In genomic region chr14:39114073-39114838, GRCh38 we compare ENCODE assay signal across 8 cellular contexts. TPM values are rescaled to one million over a fixed set of nuclear protein-coding genes. Genes with fewer than 3 reads are reported as not detected.
DNase-seq lines count a peak whose midpoint lies in the region; FAIRE-seq and TF ChIP-seq lines count a peak whose summit lies in the region.

GEMIN2 (plus strand) TSS chr14:39114323; CDS start chr14:39114339, 16 bp downstream.

- no peak within 1 kb of the TSS for H4K91ac ChIP-seq in neuronal stem cell (ENCODE audit: low read depth, low read length, poor library complexity)

- peaks cover 2% of the 10 kb centered on the region for H3K79me1 ChIP-seq in neuronal stem cell (ENCODE audit: low read depth, low read length)

- no peaks in the 10 kb centered on the region for H3K27me3 ChIP-seq in neuronal stem cell (ENCODE audit: control insufficient read depth in 3 of 3, insufficient read depth in 3 of 3, low read depth in 1 of 3, low read length in 3 of 3)

- no peak within 1 kb of the TSS for H2BK5ac ChIP-seq in neuronal stem cell (ENCODE audit: low read length)

- no peak within 1 kb of the TSS for H2BK15ac ChIP-seq in neuronal stem cell (ENCODE audit: low read length)

- no peak within 1 kb of the TSS for H2BK120ac ChIP-seq in neuronal stem cell (ENCODE audit: low read depth, low read length)

- DNase-seq in GF-D8 (lab: John Stamatoyannopoulos, UW) (peak; percentile 94), HEK293T (ENCODE audit: extremely low spot score) (peak; percentile 95), MV-4-11 (lab: John Stamatoyannopoulos, UW) (peak; percentile 96), SK-MEL-5 (ENCODE audit: low read depth, low spot score) (peak; percentile 95), frontal cortex (ENCODE audit: low spot score in 2 of 2) (peak; percentile 75 to 82), neuronal stem cell (ENCODE audit: low spot score) (peak; percentile 88)
- peak; percentile 95 for DNase-seq in activated naive CD4-positive, alpha-beta T cell treated with Interleukin-2 at 50 U/mL for 16 hours

- no peaks in the 10 kb centered on the region for H3K4me1 ChIP-seq in neuronal stem cell (ENCODE audit: control insufficient read depth in 2 of 2, insufficient read depth in 1 of 2, low read depth in 1 of 2, low read length in 2 of 2)

- H2AK5ac ChIP-seq in neuronal stem cell (ENCODE audit: low read depth, low read length), result no peak within 1 kb of the TSS

- H3K27ac ChIP-seq in neuronal stem cell (replicated peaks; ENCODE audit: low read length), result peak within 1 kb of the TSS; percentile 67

- H3K4me3 ChIP-seq in neuronal stem cell (ENCODE audit: low read length in 2 of 2), result peak within 1 kb of the TSS; percentile 63 to 96

- CTCF ChIA-PET in HEK293T (lab: Yijun Ruan, JAX), result interaction anchor here (0.8 kb wide), 1 partner anchor 56 kb away, joined by 3 read pairs; the partner anchor contains the start of gene TRAPPC6B

- H3K14ac ChIP-seq in neuronal stem cell (ENCODE audit: low read length), result no peak within 1 kb of the TSS

- peak within 1 kb of the TSS; percentile 89 for H2AFZ ChIP-seq in neuronal stem cell (ENCODE audit: low read length)

- peak within 1 kb of the TSS; percentile 51 for H3K4me2 ChIP-seq in neuronal stem cell (ENCODE audit: insufficient read depth, low read length, poor library complexity, severe bottlenecking)

- POLR2A ChIA-PET in HEK293T (lab: Yijun Ruan, JAX), result interaction anchor here (0.6 to 2.3 kb wide), 20 partner anchors 8 to 318 kb away, joined by 3 to 66 read pairs (median 4); partner anchors contain the start of genes FBXO33, PNN, SEC23A and TRAPPC6B

- peak within 1 kb of the TSS; percentile 93 for H3K18ac ChIP-seq in neuronal stem cell (ENCODE audit: low read length)

- H3K4ac ChIP-seq in neuronal stem cell (ENCODE audit: low read length), result no peak within 1 kb of the TSS

- no peak within 1 kb of the TSS for H4K8ac ChIP-seq in neuronal stem cell (ENCODE audit: low read depth, low read length)

- TF ChIP-seq CTCF in subcutaneous adipose tissue (IDR thresholded peaks at IDR 0.05; ENCODE audit: low read depth), result no peak

- no peak for FAIRE-seq in frontal cortex (lab: Jason Lieb, UNC)

- no peak within 1 kb of the TSS for H2BK12ac ChIP-seq in neuronal stem cell (ENCODE audit: low read length)

- no peak within 1 kb of the TSS for H3K23ac ChIP-seq in neuronal stem cell (ENCODE audit: low read depth, low read length, poor library complexity)

- no CpG with 5 or more reads among the region's 40 CpGs for WGBS in neuronal stem cell (ENCODE audit: extremely low coverage in 2 of 2, insufficient read length in 2 of 2, insufficient replicate concordance in 1 of 2), 2 donors

- no peaks in the 10 kb centered on the region for H3K9me3 ChIP-seq in neuronal stem cell (replicated peaks in 1 of 2; ENCODE audit: control insufficient read depth in 2 of 2, insufficient read depth in 1 of 2, low read depth in 1 of 2, low read length in 2 of 2)

- H3K36me3 ChIP-seq in neuronal stem cell (replicated peaks in 1 of 2; ENCODE audit: control insufficient read depth in 2 of 2, insufficient read depth in 2 of 2, low read length in 2 of 2), result peaks cover 5 to 30% of the 10 kb centered on the region in 2 donors

- H3K9ac ChIP-seq in neuronal stem cell (ENCODE audit: low read depth, low read length, poor library complexity), result peak within 1 kb of the TSS; percentile 91

- in situ Hi-C loops in SK-MEL-5 (cut with HindIII; ENCODE audit: low pct_unique_long_range_greater_than_20kb, low sequenced_read_pairs), result no loop called here

TF ChIP-seq in HEK293T, 16 proteins besides CTCF, POLR2A, EP300 and RAD21:
- no peak for TF ChIP-seq FOXA1 (IDR thresholded peaks at IDR 0.05)
- 0 out of 2 replicates have a peak, but pooled peaks have one; percentile 32 for TF ChIP-seq L3MBTL2 (conservative IDR thresholded peaks at IDR 0.05)
- no peak for TF ChIP-seq TARDBP (IDR thresholded peaks at IDR 0.05)
TF ChIP-seq in HEK293T: peak in this region for 1.

RNA-seq across cellular contexts. Expression of gene GEMIN2, which starts in this region (rescaled TPM):
- total RNA-seq in SK-MEL-5 (2014; rRNA removed; shearing (Covaris generic)), result 17.4 and 22.1 TPM in 2 replicates
- 16.4 and 21.4 TPM in 2 replicates for polyA plus RNA-seq in SK-MEL-5 (2015; cell fraction: cytosol; rRNA removed)
- polyA plus RNA-seq in SK-MEL-5 (2015; cell fraction: nucleus; rRNA removed), result 19.6 and 27.4 TPM in 2 replicates
- total RNA-seq in frontal cortex, result 62.0 TPM
- 22.7 TPM for polyA plus RNA-seq in neuronal stem cell (2013, experiment 1 of 2)
- polyA plus RNA-seq in neuronal stem cell (2013, experiment 2 of 2), result 21.9 TPM
- total RNA-seq in subcutaneous adipose tissue, result 10 to 100 TPM; 13.9 to 20.3 (median 15.7) TPM

Comparison
In these comparisons a context has a peak if more than half of its experiments do, and no peak if none do; other contexts are left out.
1. Peak in every context shown above with its lines: DNase-seq, H3K4me3 ChIP-seq and H3K27ac ChIP-seq.